ENCODE assay signal across 7 cellular contexts in the genomic region with DNA sequence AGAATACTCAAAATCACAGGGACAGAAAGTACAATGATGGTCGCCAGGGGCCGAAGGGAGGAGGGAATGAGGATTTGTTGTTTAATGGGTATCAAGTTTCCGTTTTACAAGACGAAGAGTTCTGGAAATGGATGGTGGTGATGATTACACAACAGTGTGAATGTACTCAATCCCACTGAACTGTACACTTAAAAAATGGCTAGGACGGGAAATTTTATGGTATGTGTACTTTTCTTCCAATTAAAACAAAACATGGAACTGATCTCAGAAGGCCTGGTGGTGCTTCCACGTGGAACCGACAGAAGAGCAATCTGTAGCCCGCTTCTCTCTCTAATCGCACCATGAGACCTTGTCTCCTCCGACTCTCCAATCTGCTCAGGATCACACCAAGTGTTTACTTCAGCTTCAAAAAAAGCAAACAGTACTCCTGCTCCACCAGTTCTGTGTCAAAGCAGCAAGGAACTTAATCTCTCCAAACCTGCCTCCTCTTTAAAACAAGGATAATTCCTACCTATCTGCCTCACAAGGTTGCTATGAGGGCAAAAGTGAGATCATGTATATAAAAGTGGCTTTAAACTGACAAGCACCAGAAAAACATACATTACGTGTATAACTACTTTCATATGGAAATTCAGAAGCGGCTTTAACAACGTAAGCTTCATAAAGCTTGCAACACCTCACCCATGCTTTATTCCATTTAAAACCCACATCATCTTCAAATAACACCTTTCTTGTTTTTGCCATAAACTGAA. TPM values are rescaled to one million over a fixed set of nuclear protein-coding genes. Genes with fewer than 3 reads are reported as not detected.
A peak's percentile ranks its signal among the peaks of the same experiment; 100 is the strongest.
DNase-seq lines count a peak whose midpoint lies in the region; ATAC-seq, FAIRE-seq and TF ChIP-seq lines count a peak whose summit lies in the region.

No MANE protein-coding gene starts in this region.

- TF ChIP-seq POLR2A in HepG2 (IDR thresholded peaks at IDR 0.05; ENCODE audit: insufficient read depth in 1 of 2, low read depth in 2 of 2, low read length in 2 of 2) (no peak), transverse colon (IDR thresholded peaks at IDR 0.05) (no peak)

- CTCF ChIA-PET in HepG2 (lab: Yijun Ruan, JAX; ENCODE audit: low intra/inter-chr PET ratio, low total read pairs), result no interaction called here
- CTCF ChIA-PET in GM10248 (lab: Yijun Ruan, JAX), result no interaction called here

- 0 out of 5 replicates have a peak, but pooled peaks cover 0 to 2% of the 10 kb centered on the region in 2 experiments for H3K36me3 ChIP-seq in HepG2 (replicated peaks in 1 of 2; ENCODE audit: control insufficient read depth in 1 of 2, insufficient read depth in 2 of 2, low read length in 2 of 2)
- H3K36me3 ChIP-seq in transverse colon, result no peaks in the 10 kb centered on the region

- H4K20me1 ChIP-seq in HepG2 (ENCODE audit: insufficient read depth, low read length), result peaks cover 15% of the 10 kb centered on the region; the same call in 1 of the 2 replicates

- TF ChIP-seq CTCF in GM12864 (IDR thresholded peaks at IDR 0.05; ENCODE audit: low read depth, low read length, missing control alignments), result no peak
- no peak for TF ChIP-seq CTCF in astrocyte of the spinal cord (IDR thresholded peaks at IDR 0.05; ENCODE audit: low read depth, low read length)
- TF ChIP-seq CTCF in HepG2 (CRISPR knock-in tag; IDR thresholded peaks at IDR 0.05), result no peak
- no peak for TF ChIP-seq CTCF in transverse colon (IDR thresholded peaks at IDR 0.05)
- no peak for TF ChIP-seq CTCF in GM10248 (IDR thresholded peaks at IDR 0.05; ENCODE audit: control extremely low read depth, extremely low read depth, low read depth, missing control alignments)

- peak overlapping the region; percentile 75 for H3K4me2 ChIP-seq in HepG2 (ENCODE audit: low read depth, low read length)

- H3K79me2 ChIP-seq in HepG2 (ENCODE audit: insufficient read depth, low read length), result peaks cover 57% of the 10 kb centered on the region

- peak overlapping the region; percentile 87 for H3K9ac ChIP-seq in HepG2 (ENCODE audit: insufficient read depth, low read depth, low read length)

- no peak for TF ChIP-seq RAD21 in HepG2 (CRISPR knock-in tag; IDR thresholded peaks at IDR 0.05)

- peak overlapping the region; percentile 94 for H3K27ac ChIP-seq in HepG2 (ENCODE audit: extremely low read length, insufficient read depth, low read length)
- H3K27ac ChIP-seq in transverse colon, result peak overlapping the region; percentile 92 to 100 (median 97)

- intact Hi-C loops in HepG2 (cut with micrococcal nuclease; ENCODE audit: unreplicated experiment) (loop anchor here (5.0 kb wide), 1 partner anchor 45 kb away; no protein-coding TSS in a partner anchor), transverse colon (cut with DNase I; ENCODE audit: low total_unique reads) (no loop called here)

- peak; percentile 5; the same call in 2 of the 3 replicates for ATAC-seq in HepG2
- ATAC-seq in HG03135 (IDR thresholded peaks at IDR 0.05; ENCODE audit: unreplicated experiment), result no peak

- peak; percentile 71 for FAIRE-seq in HepG2 (lab: Jason Lieb, UNC)

- BruUV-seq in HepG2 (replicated peaks; lab: Mats Ljungman, UMichigan), result TSS peak; percentile 52

- DNase-seq in GM12864 (ENCODE audit: low read depth) (no peak), NCI-H2081 (lab: John Stamatoyannopoulos, UW) (peak; percentile 30 to 59), astrocyte of the spinal cord (ENCODE audit: low read depth, low spot score) (peak; percentile 32), HepG2 (ENCODE audit: low spot score) (peak; percentile 62), transverse colon (no peak), GM10248 (ENCODE audit: extremely low spot score) (no peak)

- H3K4me3 ChIP-seq in GM12864 (ENCODE audit: low read depth, low read length) (peak overlapping the region; percentile 81), astrocyte of the spinal cord (ENCODE audit: low read depth, low read length) (peak overlapping the region; percentile 92), HepG2 (replicated peaks in 1 of 3; ENCODE audit: insufficient read depth in 1 of 3, low read depth in 2 of 3, low read length in 3 of 3) (peak overlapping the region; percentile 83 to 95 (median 84)), transverse colon (peak overlapping the region; percentile 63 to 96 (median 72))

- H3K9me3 ChIP-seq in HepG2 (ENCODE audit: low read length) (no peaks in the 10 kb centered on the region), transverse colon (no peaks in the 10 kb centered on the region)

- H3K27me3 ChIP-seq in HepG2 (ENCODE audit: control insufficient read depth in 1 of 2, insufficient read depth in 2 of 2, low read length in 2 of 2) (no peaks in the 10 kb centered on the region), transverse colon (no peaks in the 10 kb centered on the region)

- H2AFZ ChIP-seq in HepG2 (ENCODE audit: low read length), result no peak overlapping the region

- 2% methylated on average over 13 of the region's 13 CpGs for WGBS in HepG2 (ENCODE audit: low lambda C conversion rate)
- 31 to 34% methylated on average over 12 to 13 of the region's 13 CpGs for WGBS in transverse colon (ENCODE audit: low coverage in 1 of 2), 2 donors

- H3K4me1 ChIP-seq in HepG2 (ENCODE audit: insufficient read depth, low read length) (peaks cover 20% of the 10 kb centered on the region), transverse colon (peaks cover 3 to 29% (median 16%) of the 10 kb centered on the region in 4 donors)

- TF ChIP-seq EP300 in HepG2 (IDR thresholded peaks at IDR 0.05; ENCODE audit: low read depth in 2 of 2, low read length in 2 of 2) (no peak), HepG2 (CRISPR knock-in tag; IDR thresholded peaks at IDR 0.05; ENCODE audit: borderline replicate concordance) (no peak), transverse colon (IDR thresholded peaks at IDR 0.05; ENCODE audit: low read depth) (no peak)

- in situ Hi-C loops in astrocyte of the spinal cord (cut with HindIII; ENCODE audit: low sequenced_read_pairs) (no loop called here), HepG2 (cut with HindIII; ENCODE audit: extremely low pct_ligation_motif_present, low pct_unique_long_range_greater_than_20kb) (no loop called here), transverse colon (cut with MboI; ENCODE audit: low pct_ligation_motif_present in 1 of 4, low pct_unique_long_range_greater_than_20kb in 1 of 4, low sequenced_read_pairs in 3 of 4) (no loop called here)

- POLR2A ChIA-PET in HepG2 (lab: Yijun Ruan, JAX), result interaction anchor here (1.4 kb wide), 1 partner anchor 7 kb away, joined by 5 read pairs; no protein-coding TSS in a partner anchor
- POLR2A ChIA-PET in GM10248 (lab: Yijun Ruan, JAX), result no interaction called here

TF ChIP-seq in HepG2, 621 proteins besides CTCF, POLR2A, EP300 and RAD21 (continues in another document):
- TF ChIP-seq BORCS8-MEF2B (CRISPR knock-in tag; IDR thresholded peaks at IDR 0.05) (no peak), SNAPC2 (CRISPR knock-in tag; IDR thresholded peaks at IDR 0.05) (peak; percentile 52; the same call in 1 of the 2 replicates)

RNA-seq across cellular contexts. Expression of a gene that starts 2.1 kb away (rescaled TPM):
- 58.0 and 81.7 TPM in 2 replicates for total RNA-seq in HepG2 (2016; rRNA removed; fragmentation: Illumina TruSeq; extraction: Trizol)
- total RNA-seq in HepG2 (2016; cell fraction: cytosol; rRNA removed; fragmentation: Illumina TruSeq; extraction: Trizol; ENCODE audit: low read depth), result 16.5 and 19.4 TPM in 2 replicates
- 61.7 and 85.2 TPM in 2 replicates for total RNA-seq in HepG2 (2016; cell fraction: insoluble cytoplasmic fraction; rRNA removed; fragmentation: Illumina TruSeq; extraction: Trizol)
- 25.2 and 25.7 TPM in 2 replicates for total RNA-seq in HepG2 (2016; cell fraction: membrane; rRNA removed; fragmentation: Illumina TruSeq; extraction: Trizol)
- total RNA-seq in HepG2 (2016; cell fraction: nucleus; rRNA removed; fragmentation: Illumina TruSeq; extraction: Trizol), result 62.2 and 69.4 TPM in 2 replicates
- 35.3 and 37.3 TPM in 2 replicates for polyA plus RNA-seq in HepG2 (2011; rRNA removed)
- polyA plus RNA-seq in HepG2 (2011; cell fraction: cytosol; rRNA removed), result 14.0 and 19.7 TPM in 2 replicates
- polyA plus RNA-seq in HepG2 (2011; cell fraction: nucleus; rRNA removed), result 50.5 and 56.3 TPM in 2 replicates
- 43.2 and 54.3 TPM in 2 replicates for polyA plus RNA-seq in HepG2 (2012)
- 2.2 and 2.5 TPM in 2 replicates for polyA plus RNA-seq in HepG2 (2016; cell fraction: cytosol; fragmentation: Illumina TruSeq; extraction: Trizol; ENCODE audit: low read depth)
- polyA plus RNA-seq in HepG2 (2016; cell fraction: insoluble cytoplasmic fraction; fragmentation: Illumina TruSeq; extraction: Trizol; ENCODE audit: low read depth), result 45.7 and 50.1 TPM in 2 replicates
- polyA plus RNA-seq in HepG2 (2016; cell fraction: membrane; fragmentation: Illumina TruSeq; extraction: Trizol; ENCODE audit: low read depth), result 6.0 and 8.2 TPM in 2 replicates
- polyA plus RNA-seq in HepG2 (2016; cell fraction: nucleus; fragmentation: Illumina TruSeq; extraction: Trizol; ENCODE audit: insufficient read depth, low read depth), result 45.4 and 52.1 TPM in 2 replicates
- 61.8 and 69.9 TPM in 2 replicates for polyA minus RNA-seq in HepG2 (2011; rRNA and poly(A)+ RNA removed; ENCODE audit: low replicate concordance)
- 69.1 and 80.5 TPM in 2 replicates for polyA minus RNA-seq in HepG2 (2011; cell fraction: cytosol; rRNA and poly(A)+ RNA removed)
- polyA minus RNA-seq in HepG2 (2011; cell fraction: nucleus; rRNA and poly(A)+ RNA removed), result 141 and 183 TPM in 2 replicates
- 10 to 100 TPM; 69.2 to 88.8 (median 77.0) TPM for total RNA-seq in transverse colon

RNA-seq across cellular contexts. Expression of a gene that starts 42.9 kb away (rescaled TPM):
- total RNA-seq in HepG2 (2016; rRNA removed; fragmentation: Illumina TruSeq; extraction: Trizol) (9.5 and 15.7 TPM in 2 replicates), transverse colon (1 to 10 TPM; 2.2 to 4.9 (median 3.4) TPM)
- total RNA-seq in HepG2 (2016; cell fraction: cytosol; rRNA removed; fragmentation: Illumina TruSeq; extraction: Trizol; ENCODE audit: low read depth), result 10.6 and 15.0 TPM in 2 replicates
- total RNA-seq in HepG2 (2016; cell fraction: insoluble cytoplasmic fraction; rRNA removed; fragmentation: Illumina TruSeq; extraction: Trizol), result 7.7 and 14.2 TPM in 2 replicates
- total RNA-seq in HepG2 (2016; cell fraction: membrane; rRNA removed; fragmentation: Illumina TruSeq; extraction: Trizol), result 6.0 and 8.2 TPM in 2 replicates
- total RNA-seq in HepG2 (2016; cell fraction: nucleus; rRNA removed; fragmentation: Illumina TruSeq; extraction: Trizol), result 9.4 and 10.0 TPM in 2 replicates
- 1.4 and 2.0 TPM in 2 replicates for polyA plus RNA-seq in HepG2 (2011; rRNA removed)
- polyA plus RNA-seq in HepG2 (2011; cell fraction: cytosol; rRNA removed), result 0.50 and 0.87 TPM in 2 replicates
- polyA plus RNA-seq in HepG2 (2011; cell fraction: nucleus; rRNA removed), result 0.93 and 1.8 TPM in 2 replicates
- 1.2 and 1.3 TPM in 2 replicates for polyA plus RNA-seq in HepG2 (2012)
- 0.29 and 0.40 TPM in 2 replicates for polyA plus RNA-seq in HepG2 (2016; cell fraction: cytosol; fragmentation: Illumina TruSeq; extraction: Trizol; ENCODE audit: low read depth)
- 0.85 and 1.6 TPM in 2 replicates for polyA plus RNA-seq in HepG2 (2016; cell fraction: insoluble cytoplasmic fraction; fragmentation: Illumina TruSeq; extraction: Trizol; ENCODE audit: low read depth)
- 0.57 and 0.60 TPM in 2 replicates for polyA plus RNA-seq in HepG2 (2016; cell fraction: membrane; fragmentation: Illumina TruSeq; extraction: Trizol; ENCODE audit: low read depth)
- 1.8 and 2.5 TPM in 2 replicates for polyA plus RNA-seq in HepG2 (2016; cell fraction: nucleus; fragmentation: Illumina TruSeq; extraction: Trizol; ENCODE audit: insufficient read depth, low read depth)
- 6.2 TPM in 1 of 2 replicates, not detected in the other for polyA minus RNA-seq in HepG2 (2011; rRNA and poly(A)+ RNA removed; ENCODE audit: low replicate concordance)
- 3.0 and 3.3 TPM in 2 replicates for polyA minus RNA-seq in HepG2 (2011; cell fraction: cytosol; rRNA and poly(A)+ RNA removed)
- polyA minus RNA-seq in HepG2 (2011; cell fraction: nucleus; rRNA and poly(A)+ RNA removed), result 13.4 and 23.1 TPM in 2 replicates

Comparison
In these comparisons a context has a peak if more than half of its experiments do, and no peak if none do; other contexts are left out.
1. DNase-seq: peak in NCI-H2081 (2 of 2), astrocyte of the spinal cord (single experiment) and HepG2 (single experiment); none in GM12864 (single experiment), transverse colon (single experiment) and GM10248 (single experiment).
2. Peak in every context shown above with its lines, with median percentiles within 50 percentile points of each other: H3K4me3 ChIP-seq.